ENCODE assay signal across 1 cellular context in the genomic region with DNA sequence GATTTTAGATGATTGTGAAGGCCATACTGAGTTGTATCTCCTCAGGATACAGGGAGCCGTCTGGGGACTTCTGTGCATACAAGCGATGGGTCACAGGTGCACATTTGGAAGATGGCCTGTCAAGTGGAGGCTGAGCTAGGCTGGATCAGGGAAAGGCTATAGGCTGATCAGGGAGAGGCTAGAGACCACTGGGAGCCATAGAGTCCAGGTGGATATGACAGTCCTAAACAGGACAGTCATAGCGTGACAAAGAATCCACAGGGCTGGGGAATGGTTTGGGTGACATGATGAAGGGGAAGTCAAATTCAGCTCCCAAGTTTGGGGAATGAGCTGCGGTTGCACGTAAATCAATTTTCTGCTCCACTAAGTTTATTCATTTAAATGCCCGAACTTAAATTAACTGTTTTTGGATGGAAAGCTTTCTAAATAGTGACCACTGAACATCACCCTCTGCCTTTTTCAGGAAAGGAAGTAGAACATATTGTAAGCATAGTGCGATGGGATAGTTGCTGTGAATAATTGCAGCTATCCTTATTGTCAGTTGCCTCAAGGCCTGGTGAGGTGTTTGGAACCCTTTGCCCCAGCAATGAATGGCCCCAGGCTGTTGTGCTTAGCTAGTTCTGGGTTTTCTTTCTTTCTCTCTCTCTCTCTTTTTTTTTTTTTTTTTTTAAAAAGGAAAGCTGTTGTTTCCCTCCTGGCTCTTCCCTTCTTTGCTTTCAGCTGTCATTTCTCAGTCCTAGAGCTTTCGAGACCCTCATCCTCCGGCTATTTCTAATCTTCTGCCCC.
TF ChIP-seq lines count a peak whose summit lies in the region.

No MANE protein-coding gene starts in this region.

TF ChIP-seq in GM23338, 12 proteins besides CTCF, POLR2A, EP300 and RAD21 (continued from another document):
- TF ChIP-seq, protein P1, sequence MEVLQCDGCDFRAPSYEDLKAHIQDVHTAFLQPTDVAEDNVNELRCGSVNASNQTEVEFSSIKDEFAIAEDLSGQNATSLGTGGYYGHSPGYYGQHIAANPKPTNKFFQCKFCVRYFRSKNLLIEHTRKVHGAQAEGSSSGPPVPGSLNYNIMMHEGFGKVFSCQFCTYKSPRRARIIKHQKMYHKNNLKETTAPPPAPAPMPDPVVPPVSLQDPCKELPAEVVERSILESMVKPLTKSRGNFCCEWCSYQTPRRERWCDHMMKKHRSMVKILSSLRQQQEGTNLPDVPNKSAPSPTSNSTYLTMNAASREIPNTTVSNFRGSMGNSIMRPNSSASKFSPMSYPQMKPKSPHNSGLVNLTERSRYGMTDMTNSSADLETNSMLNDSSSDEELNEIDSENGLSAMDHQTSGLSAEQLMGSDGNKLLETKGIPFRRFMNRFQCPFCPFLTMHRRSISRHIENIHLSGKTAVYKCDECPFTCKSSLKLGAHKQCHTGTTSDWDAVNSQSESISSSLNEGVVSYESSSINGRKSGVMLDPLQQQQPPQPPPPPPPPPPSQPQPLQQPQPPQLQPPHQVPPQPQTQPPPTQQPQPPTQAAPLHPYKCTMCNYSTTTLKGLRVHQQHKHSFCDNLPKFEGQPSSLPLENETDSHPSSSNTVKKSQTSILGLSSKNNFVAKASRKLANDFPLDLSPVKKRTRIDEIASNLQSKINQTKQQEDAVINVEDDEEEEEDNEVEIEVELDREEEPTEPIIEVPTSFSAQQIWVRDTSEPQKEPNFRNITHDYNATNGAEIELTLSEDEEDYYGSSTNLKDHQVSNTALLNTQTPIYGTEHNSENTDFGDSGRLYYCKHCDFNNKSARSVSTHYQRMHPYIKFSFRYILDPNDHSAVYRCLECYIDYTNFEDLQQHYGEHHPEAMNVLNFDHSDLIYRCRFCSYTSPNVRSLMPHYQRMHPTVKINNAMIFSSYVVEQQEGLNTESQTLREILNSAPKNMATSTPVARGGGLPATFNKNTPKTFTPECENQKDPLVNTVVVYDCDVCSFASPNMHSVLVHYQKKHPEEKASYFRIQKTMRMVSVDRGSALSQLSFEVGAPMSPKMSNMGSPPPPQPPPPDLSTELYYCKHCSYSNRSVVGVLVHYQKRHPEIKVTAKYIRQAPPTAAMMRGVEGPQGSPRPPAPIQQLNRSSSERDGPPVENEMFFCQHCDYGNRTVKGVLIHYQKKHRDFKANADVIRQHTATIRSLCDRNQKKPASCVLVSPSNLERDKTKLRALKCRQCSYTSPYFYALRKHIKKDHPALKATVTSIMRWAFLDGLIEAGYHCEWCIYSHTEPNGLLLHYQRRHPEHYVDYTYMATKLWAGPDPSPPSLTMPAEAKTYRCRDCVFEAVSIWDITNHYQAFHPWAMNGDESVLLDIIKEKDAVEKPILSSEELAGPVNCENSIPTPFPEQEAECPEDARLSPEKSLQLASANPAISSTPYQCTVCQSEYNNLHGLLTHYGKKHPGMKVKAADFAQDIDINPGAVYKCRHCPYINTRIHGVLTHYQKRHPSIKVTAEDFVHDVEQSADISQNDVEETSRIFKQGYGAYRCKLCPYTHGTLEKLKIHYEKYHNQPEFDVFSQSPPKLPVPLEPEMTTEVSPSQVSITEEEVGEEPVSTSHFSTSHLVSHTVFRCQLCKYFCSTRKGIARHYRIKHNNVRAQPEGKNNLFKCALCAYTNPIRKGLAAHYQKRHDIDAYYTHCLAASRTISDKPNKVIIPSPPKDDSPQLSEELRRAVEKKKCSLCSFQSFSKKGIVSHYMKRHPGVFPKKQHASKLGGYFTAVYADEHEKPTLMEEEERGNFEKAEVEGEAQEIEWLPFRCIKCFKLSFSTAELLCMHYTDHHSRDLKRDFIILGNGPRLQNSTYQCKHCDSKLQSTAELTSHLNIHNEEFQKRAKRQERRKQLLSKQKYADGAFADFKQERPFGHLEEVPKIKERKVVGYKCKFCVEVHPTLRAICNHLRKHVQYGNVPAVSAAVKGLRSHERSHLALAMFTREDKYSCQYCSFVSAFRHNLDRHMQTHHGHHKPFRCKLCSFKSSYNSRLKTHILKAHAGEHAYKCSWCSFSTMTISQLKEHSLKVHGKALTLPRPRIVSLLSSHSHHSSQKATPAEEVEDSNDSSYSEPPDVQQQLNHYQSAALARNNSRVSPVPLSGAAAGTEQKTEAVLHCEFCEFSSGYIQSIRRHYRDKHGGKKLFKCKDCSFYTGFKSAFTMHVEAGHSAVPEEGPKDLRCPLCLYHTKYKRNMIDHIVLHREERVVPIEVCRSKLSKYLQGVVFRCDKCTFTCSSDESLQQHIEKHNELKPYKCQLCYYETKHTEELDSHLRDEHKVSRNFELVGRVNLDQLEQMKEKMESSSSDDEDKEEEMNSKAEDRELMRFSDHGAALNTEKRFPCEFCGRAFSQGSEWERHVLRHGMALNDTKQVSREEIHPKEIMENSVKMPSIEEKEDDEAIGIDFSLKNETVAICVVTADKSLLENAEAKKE (CRISPR knock-in tag; IDR thresholded peaks at IDR 0.05), result no peak
- no peak for TF ChIP-seq ZNF114 (CRISPR knock-in tag; IDR thresholded peaks at IDR 0.05)
- TF ChIP-seq, protein P2, sequence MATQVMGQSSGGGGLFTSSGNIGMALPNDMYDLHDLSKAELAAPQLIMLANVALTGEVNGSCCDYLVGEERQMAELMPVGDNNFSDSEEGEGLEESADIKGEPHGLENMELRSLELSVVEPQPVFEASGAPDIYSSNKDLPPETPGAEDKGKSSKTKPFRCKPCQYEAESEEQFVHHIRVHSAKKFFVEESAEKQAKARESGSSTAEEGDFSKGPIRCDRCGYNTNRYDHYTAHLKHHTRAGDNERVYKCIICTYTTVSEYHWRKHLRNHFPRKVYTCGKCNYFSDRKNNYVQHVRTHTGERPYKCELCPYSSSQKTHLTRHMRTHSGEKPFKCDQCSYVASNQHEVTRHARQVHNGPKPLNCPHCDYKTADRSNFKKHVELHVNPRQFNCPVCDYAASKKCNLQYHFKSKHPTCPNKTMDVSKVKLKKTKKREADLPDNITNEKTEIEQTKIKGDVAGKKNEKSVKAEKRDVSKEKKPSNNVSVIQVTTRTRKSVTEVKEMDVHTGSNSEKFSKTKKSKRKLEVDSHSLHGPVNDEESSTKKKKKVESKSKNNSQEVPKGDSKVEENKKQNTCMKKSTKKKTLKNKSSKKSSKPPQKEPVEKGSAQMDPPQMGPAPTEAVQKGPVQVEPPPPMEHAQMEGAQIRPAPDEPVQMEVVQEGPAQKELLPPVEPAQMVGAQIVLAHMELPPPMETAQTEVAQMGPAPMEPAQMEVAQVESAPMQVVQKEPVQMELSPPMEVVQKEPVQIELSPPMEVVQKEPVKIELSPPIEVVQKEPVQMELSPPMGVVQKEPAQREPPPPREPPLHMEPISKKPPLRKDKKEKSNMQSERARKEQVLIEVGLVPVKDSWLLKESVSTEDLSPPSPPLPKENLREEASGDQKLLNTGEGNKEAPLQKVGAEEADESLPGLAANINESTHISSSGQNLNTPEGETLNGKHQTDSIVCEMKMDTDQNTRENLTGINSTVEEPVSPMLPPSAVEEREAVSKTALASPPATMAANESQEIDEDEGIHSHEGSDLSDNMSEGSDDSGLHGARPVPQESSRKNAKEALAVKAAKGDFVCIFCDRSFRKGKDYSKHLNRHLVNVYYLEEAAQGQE (IDR thresholded peaks at IDR 0.05; ENCODE audit: unreplicated experiment), result no peak
- TF ChIP-seq EZH2phosphoT487 (IDR thresholded peaks at IDR 0.05; ENCODE audit: unreplicated experiment), result no peak
- TF ChIP-seq STAT1 (IDR thresholded peaks at IDR 0.05; ENCODE audit: unreplicated experiment), result no peak
